ENCODE assay signal across 8 cellular contexts in genomic region chr22:29369460-29369859, GRCh38. TPM values are rescaled to one million over a fixed set of nuclear protein-coding genes. Genes with fewer than 3 reads are reported as not detected.
A peak's percentile ranks its signal among the peaks of the same experiment; 100 is the strongest.
DNase-seq lines count a peak whose midpoint lies in the region; ATAC-seq and TF ChIP-seq lines count a peak whose summit lies in the region.

No MANE protein-coding gene starts in this region.

- TF ChIP-seq POLR2A in HCT116 (IDR thresholded peaks at IDR 0.05; ENCODE audit: borderline replicate concordance, extremely low read depth, insufficient read depth, insufficient read length) (no peak), body of pancreas (IDR thresholded peaks at IDR 0.05) (no peak)

- H3K4me1 ChIP-seq in HCT116 (ENCODE audit: control insufficient read depth in 1 of 2, insufficient read depth in 2 of 2, low read length in 2 of 2) (peaks cover 5 to 9% of the 10 kb centered on the region in 2 experiments; a peak in 3 of 4 replicates), body of pancreas (peaks cover 10% of the 10 kb centered on the region)
- H3K4me1 ChIP-seq in CD8-positive, alpha-beta memory T cell (ENCODE audit: insufficient read depth, low read length) = no peaks in the 10 kb centered on the region

- peaks cover 0 to 64% (median 0%) of the 10 kb centered on the region in 3 donors for H3K36me3 Mint-ChIP-seq in CD8-positive, alpha-beta memory T cell

- no peak for TF ChIP-seq RAD21 in HCT116 (IDR thresholded peaks at IDR 0.05; ENCODE audit: low read depth)

- no peak overlapping the region for H3K27ac Mint-ChIP-seq in CD8-positive, alpha-beta memory T cell

- no peak overlapping the region for H3K4me2 ChIP-seq in HCT116 (ENCODE audit: low read length)

- peaks cover 0 to 2% of the 10 kb centered on the region in 2 experiments; a peak in 2 of 4 replicates for H3K36me3 ChIP-seq in HCT116 (ENCODE audit: control insufficient read depth in 1 of 2, insufficient read depth in 2 of 2, low read length in 2 of 2)
- no peaks in the 10 kb centered on the region for H3K36me3 ChIP-seq in body of pancreas (replicated peaks in 1 of 2; ENCODE audit: insufficient read depth in 1 of 2, low read depth in 2 of 2)
- no peaks in the 10 kb centered on the region for H3K36me3 ChIP-seq in CD8-positive, alpha-beta memory T cell (ENCODE audit: insufficient read depth, low read length)

- RAD21 ChIA-PET in HCT116 (lab: Charles Lee; ENCODE audit: low non-redundant PET in 1 of 2, low total read pairs in 2 of 2, uncharacterized antibody in 2 of 2, unreplicated experiment in 2 of 2) = no interaction called here

- H3K4me3 Mint-ChIP-seq in CD8-positive, alpha-beta memory T cell = no peak overlapping the region

- no peaks in the 10 kb centered on the region for H3K9me3 ChIP-seq in HCT116 (ENCODE audit: control insufficient read depth in 1 of 2, insufficient read depth in 1 of 2, low read depth in 1 of 2, low read length in 2 of 2)
- no peaks in the 10 kb centered on the region for H3K9me3 ChIP-seq in body of pancreas
- H3K9me3 ChIP-seq in CD8-positive, alpha-beta memory T cell (ENCODE audit: low read length) = no peaks in the 10 kb centered on the region

- CTCF ChIA-PET in HCT116 (lab: Charles Lee) = no interaction called here
- CTCF ChIA-PET in CD8-positive, alpha-beta memory T cell (lab: Charles Lee) = no interaction called here

- BruUV-seq in HCT116 (replicated peaks; lab: Mats Ljungman, UMichigan) = no TSS peak

- no peak for DNase-seq in HCT116 (ENCODE audit: low read depth, low spot score)
- DNase-seq in body of pancreas = peak in 3 of 4 donors; percentile 36 to 69 (median 54)
- DNase-seq in iPS DF 19.7 (ENCODE audit: low read depth, low spot score) = peak; percentile 35
- DNase-seq in DMS53 (lab: John Stamatoyannopoulos, UW) = no peak
- DNase-seq in CD8-positive, alpha-beta memory T cell = no peak
- DNase-seq in activated naive CD4-positive, alpha-beta T cell (lab: John Stamatoyannopoulos, UW) = no peak

- no peaks in the 10 kb centered on the region for H4K20me1 ChIP-seq in HCT116 (ENCODE audit: insufficient read depth)

- TF ChIP-seq CTCF in HCT116 (IDR thresholded peaks at IDR 0.05 in 2 of 3, conservative IDR thresholded peaks at IDR 0.05 in 1 of 3; ENCODE audit: borderline replicate concordance in 1 of 3, insufficient read depth in 1 of 3, low read depth in 2 of 3, low read length in 2 of 3) (no peak), body of pancreas (IDR thresholded peaks at IDR 0.05) (no peak)

- H3K9me2 ChIP-seq in HCT116 (ENCODE audit: insufficient read depth) = no peaks in the 10 kb centered on the region

- no peaks in the 10 kb centered on the region for H3K27me3 ChIP-seq in HCT116 (ENCODE audit: insufficient read depth, low read length)
- no peaks in the 10 kb centered on the region for H3K27me3 ChIP-seq in body of pancreas
- no peaks in the 10 kb centered on the region for H3K27me3 ChIP-seq in CD8-positive, alpha-beta memory T cell (ENCODE audit: insufficient read depth, low read length, poor library complexity, severe bottlenecking)

- H2AFZ ChIP-seq in HCT116 (ENCODE audit: low read depth, low read length, poor library complexity, severe bottlenecking) = no peak overlapping the region

- peaks cover 14% of the 10 kb centered on the region for H3K79me2 ChIP-seq in HCT116 (ENCODE audit: insufficient read depth, low read length)

- intact Hi-C loops in HCT116 (cut with micrococcal nuclease) = no loop called here
- intact Hi-C loops in body of pancreas (cut with DNase I) = no loop called here

- H3K4me3 ChIP-seq in HCT116 (replicated peaks in 1 of 2; ENCODE audit: low read depth in 1 of 2, low read length in 2 of 2) (no peak overlapping the region), body of pancreas (no peak overlapping the region), skin epidermis (no peak overlapping the region)
- H3K4me3 ChIP-seq in CD8-positive, alpha-beta memory T cell (ENCODE audit: low read length) = no peak overlapping the region

- peaks cover 11 to 23% (median 15%) of the 10 kb centered on the region in 3 donors for H3K4me1 Mint-ChIP-seq in CD8-positive, alpha-beta memory T cell

- H3K27me3 Mint-ChIP-seq in CD8-positive, alpha-beta memory T cell = no peaks in the 10 kb centered on the region

- POLR2A ChIA-PET in HCT116 (lab: Charles Lee) = no interaction called here
- POLR2A ChIA-PET in CD8-positive, alpha-beta memory T cell (lab: Charles Lee) = no interaction called here

- no peak overlapping the region for H3K9ac ChIP-seq in HCT116 (ENCODE audit: low read length)

- no peaks in the 10 kb centered on the region for H3K9me3 Mint-ChIP-seq in CD8-positive, alpha-beta memory T cell

- H3K27ac ChIP-seq in HCT116 (ENCODE audit: low read depth, low read length) (no peak overlapping the region), body of pancreas (peak overlapping the region in 1 of 4 donors; percentile 59), skin epidermis (peak overlapping the region in 13 of 21 experiments; percentile 14 to 65 (median 39))
- no peak overlapping the region for H3K27ac ChIP-seq in CD8-positive, alpha-beta memory T cell (ENCODE audit: low read depth, low read length)

- WGBS in body of pancreas, 2 donors = 50 to 57% methylated on average over 9 of the region's 9 CpGs

- peak; percentile 49; the same call in 1 of the 2 replicates for ATAC-seq in HCT116
- ATAC-seq in body of pancreas = peak; percentile 42
- ATAC-seq in HG02588 (IDR thresholded peaks at IDR 0.05; ENCODE audit: unreplicated experiment) = no peak

TF ChIP-seq in HCT116, 20 proteins besides CTCF, POLR2A, EP300 and RAD21:
- no peak for TF ChIP-seq CBX3 (IDR thresholded peaks at IDR 0.05; ENCODE audit: low read depth)
- TF ChIP-seq MAX (IDR thresholded peaks at IDR 0.05) = no peak
- TF ChIP-seq ATF3 (IDR thresholded peaks at IDR 0.05) = no peak
- no peak for TF ChIP-seq POLR2AphosphoS5 (IDR thresholded peaks at IDR 0.05; ENCODE audit: low read depth, low read length)
- no peak for TF ChIP-seq EZH2phosphoT487 (IDR thresholded peaks at IDR 0.05; ENCODE audit: borderline replicate concordance)
- no peak for TF ChIP-seq SRF (IDR thresholded peaks at IDR 0.05; ENCODE audit: low read depth)
- TF ChIP-seq FOSL1 (IDR thresholded peaks at IDR 0.05; ENCODE audit: low read depth) = no peak
- TF ChIP-seq EGR1 (IDR thresholded peaks at IDR 0.05; ENCODE audit: low read depth) = no peak
- no peak for TF ChIP-seq ZNF274 (IDR thresholded peaks at IDR 0.05; ENCODE audit: low read depth, low read length)
- TF ChIP-seq REST (IDR thresholded peaks at IDR 0.05; ENCODE audit: low read depth) = no peak
- TF ChIP-seq SIN3A (IDR thresholded peaks at IDR 0.05; ENCODE audit: low read depth) = no peak
- TF ChIP-seq CEBPB (IDR thresholded peaks at IDR 0.05; ENCODE audit: low read depth) = no peak
TF ChIP-seq in HCT116: peak in this region for 0.

RNA-seq across cellular contexts. Expression of gene AP1B1, which starts 18.9 kb away (rescaled TPM):
- 60.4 TPM for total RNA-seq in HCT116 (2021; ENCODE audit: unreplicated experiment)
- polyA plus RNA-seq in HCT116 (2012) = 52.9 and 54.6 TPM in 2 replicates
- total RNA-seq in body of pancreas = 10 to 100 TPM; 45.5 to 66.9 TPM
- total RNA-seq in CD8-positive, alpha-beta memory T cell = 10 to 100 TPM; 75.0 to 75.1 TPM
- 22.9 TPM for polyA plus RNA-seq in CD8-positive, alpha-beta memory T cell

RNA-seq across cellular contexts. Expression of gene RASL10A, which starts 54.0 kb away (rescaled TPM):
- total RNA-seq in HCT116 (2021; ENCODE audit: unreplicated experiment) (0.96 TPM), body of pancreas (under 1 TPM in 1 of 2 donors, not detected in 1; 0.78 TPM)
- polyA plus RNA-seq in HCT116 (2012) = 0.70 and 0.73 TPM in 2 replicates
- total RNA-seq in CD8-positive, alpha-beta memory T cell = not detected
- not detected for polyA plus RNA-seq in CD8-positive, alpha-beta memory T cell

Comparison
In these comparisons a context has a peak if more than half of its experiments do, and no peak if none do; other contexts are left out.
1. DNase-seq: peak in body of pancreas (3 of 4) and iPS DF 19.7 (single experiment); none in HCT116 (single experiment), DMS53 (single experiment), CD8-positive, alpha-beta memory T cell (0 of 5) and activated naive CD4-positive, alpha-beta T cell (0 of 4).
2. H3K27ac ChIP-seq: peak in skin epidermis (13 of 21); none in HCT116 (single experiment) and CD8-positive, alpha-beta memory T cell (single experiment).